11 cellular contexts compared by ENCODE assay signal in genomic region chr1:241600496-241600901, GRCh38. TPM values are rescaled to one million over a fixed set of nuclear protein-coding genes. Genes with fewer than 3 reads are reported as not detected.
DNase-seq lines count a peak whose midpoint lies in the region; ATAC-seq and TF ChIP-seq lines count a peak whose summit lies in the region.
"Had no signal": no experiment of that assay in that cellular context is flagged by ENCODE, and none has a peak within 500 bp of the region (broad histone marks: within the 10 kb centered on the region; RNA-seq: fewer than 3 reads in every experiment).

No MANE protein-coding gene starts in this region.

- no peaks in the 10 kb centered on the region for H3K36me3 ChIP-seq in brain microvascular endothelial cell (replicated peaks)

- H3K4me3 Mint-ChIP-seq in activated CD8-positive, alpha-beta T cell treated with anti-CD3 and anti-CD28 coated beads, Interleukin-2, amount 10 ng/mL, durations not matched to agents 7 days and 5 days: no peak overlapping the region

- no peaks in the 10 kb centered on the region for H3K9me3 Mint-ChIP-seq in activated CD8-positive, alpha-beta T cell treated with anti-CD3 and anti-CD28 coated beads, Interleukin-2, amount 10 ng/mL, durations not matched to agents 7 days and 5 days (ENCODE audit: insufficient read depth)

- DNase-seq in ELR (ENCODE audit: low read depth) (peak; percentile 50), amniotic epithelial cell (ENCODE audit: low read depth) (peak; percentile 85), GF-D8 (lab: John Stamatoyannopoulos, UW) (no peak), COLO668 (lab: John Stamatoyannopoulos, UW; ENCODE audit: unreplicated experiment) (no peak), brain microvascular endothelial cell (no peak)
- no peak for DNase-seq in activated CD8-positive, alpha-beta T cell treated with anti-CD3 and anti-CD28 coated beads, Interleukin-2, amount 10 ng/mL, durations not matched to agents 7 days and 5 days
- DNase-seq: activated effector memory CD4-positive, alpha-beta T cell treated with Interleukin-2 at 50 U/mL for 16 hours; NCI-H526 had no signal

- H3K27me3 ChIP-seq in brain microvascular endothelial cell (replicated peaks): no peaks in the 10 kb centered on the region

- POLR2A ChIA-PET in activated CD8-positive, alpha-beta T cell treated with anti-CD3 and anti-CD28 coated beads, Interleukin-2, amount 10 ng/mL, durations not matched to agents 7 days and 5 days (lab: Charles Lee): no interaction called here

- no peak for TF ChIP-seq CTCF in brain microvascular endothelial cell (IDR thresholded peaks at IDR 0.05; ENCODE audit: low read depth, low read length, missing control alignments)

- no peak overlapping the region for H3K27ac Mint-ChIP-seq in activated CD8-positive, alpha-beta T cell treated with anti-CD3 and anti-CD28 coated beads, Interleukin-2, amount 10 ng/mL, durations not matched to agents 7 days and 5 days

- H3K36me3 Mint-ChIP-seq in activated CD8-positive, alpha-beta T cell treated with anti-CD3 and anti-CD28 coated beads, Interleukin-2, amount 10 ng/mL, durations not matched to agents 7 days and 5 days (ENCODE audit: low read depth): peaks cover 5% of the 10 kb centered on the region

- ATAC-seq in GM19452 (IDR thresholded peaks at IDR 0.05; ENCODE audit: unreplicated experiment): peak; percentile 84
- ATAC-seq in HG03097 (IDR thresholded peaks at IDR 0.05; ENCODE audit: low FRiP score, unreplicated experiment): peak; percentile 70
- no peak for ATAC-seq in activated CD8-positive, alpha-beta T cell treated with anti-CD3 and anti-CD28 coated beads, Interleukin-2, amount 10 ng/mL, durations not matched to agents 7 days and 5 days

- in situ Hi-C loops in brain microvascular endothelial cell (cut with HindIII; ENCODE audit: low pct_ligation_motif_present, low sequenced_read_pairs): no loop called here

- no peaks in the 10 kb centered on the region for H3K27me3 Mint-ChIP-seq in activated CD8-positive, alpha-beta T cell treated with anti-CD3 and anti-CD28 coated beads, Interleukin-2, amount 10 ng/mL, durations not matched to agents 7 days and 5 days (ENCODE audit: low read depth)

- CTCF ChIA-PET in activated CD8-positive, alpha-beta T cell treated with anti-CD3 and anti-CD28 coated beads, Interleukin-2, amount 10 ng/mL, durations not matched to agents 7 days and 5 days (lab: Charles Lee): interaction anchor here (1.0 kb wide), 1 partner anchor 10 kb away, joined by 3 read pairs; no protein-coding TSS in a partner anchor

- no peak overlapping the region for H3K4me3 ChIP-seq in brain microvascular endothelial cell (ENCODE audit: low read depth, low read length)
- H3K4me3 ChIP-seq: skin epidermis had no signal

- no peaks in the 10 kb centered on the region for H3K4me1 Mint-ChIP-seq in activated CD8-positive, alpha-beta T cell treated with anti-CD3 and anti-CD28 coated beads, Interleukin-2, amount 10 ng/mL, durations not matched to agents 7 days and 5 days (ENCODE audit: low read depth)

- no peak overlapping the region for H3K27ac ChIP-seq in brain microvascular endothelial cell
- H3K27ac ChIP-seq: skin epidermis had no signal

RNA-seq across cellular contexts. Expression of gene CHML, which starts 39.7 kb away (rescaled TPM):
- 10 to 100 TPM; 18.2 to 18.7 TPM for total RNA-seq in activated CD8-positive, alpha-beta T cell treated with anti-CD3 and anti-CD28 coated beads, Interleukin-2, amount 10 ng/mL, durations not matched to agents 7 days and 5 days

RNA-seq across cellular contexts. Expression of gene OPN3, which starts 39.7 kb away (rescaled TPM):
- total RNA-seq in activated CD8-positive, alpha-beta T cell treated with anti-CD3 and anti-CD28 coated beads, Interleukin-2, amount 10 ng/mL, durations not matched to agents 7 days and 5 days: 10 to 100 TPM; 15.2 to 15.9 TPM

RNA-seq across cellular contexts. Expression of gene WDR64, which starts 51.6 kb away (rescaled TPM):
- under 1 TPM; 0.21 to 0.31 TPM for total RNA-seq in activated CD8-positive, alpha-beta T cell treated with anti-CD3 and anti-CD28 coated beads, Interleukin-2, amount 10 ng/mL, durations not matched to agents 7 days and 5 days

Comparison
In these comparisons a context has a peak if more than half of its experiments do, and no peak if none do; other contexts are left out.
1. DNase-seq: peak in ELR (single experiment) and amniotic epithelial cell (single experiment); none in GF-D8 (single experiment), COLO668 (single experiment), activated CD8-positive, alpha-beta T cell treated with anti-CD3 and anti-CD28 coated beads, Interleukin-2, amount 10 ng/mL, durations not matched to agents 7 days and 5 days (single experiment) and brain microvascular endothelial cell (single experiment).